Comparison of ENCODE assay signal across 8 cellular contexts in genomic region chr7:87151701-87152111, GRCh38. TPM values are rescaled to one million over a fixed set of nuclear protein-coding genes. Genes with fewer than 3 reads are reported as not detected.
DNase-seq lines count a peak whose midpoint lies in the region; ATAC-seq and TF ChIP-seq lines count a peak whose summit lies in the region.

No MANE protein-coding gene starts in this region.

- H3K27ac ChIP-seq in cardiac muscle cell (peak overlapping the region; percentile 98), iPS DF 6.9 (ENCODE audit: low read length) (no peak overlapping the region)

- POLR2A ChIA-PET in WTC11 (lab: Charles Lee) = interaction anchor here (0.6 to 2.1 kb wide), 13 partner anchors 11 to 524 kb away, joined by 3 to 24 read pairs (median 4); partner anchors contain the start of genes ELAPOR2 and TMEM243

- CTCF ChIA-PET in WTC11 (lab: Charles Lee) = interaction anchor here (0.8 to 1.4 kb wide), 5 partner anchors 68 to 1018 kb away, joined by 3 to 10 read pairs (median 4); partner anchors contain the start of genes ELAPOR2 and TMEM243

- no peaks in the 10 kb centered on the region for H3K9me3 Mint-ChIP-seq in WTC11
- no peaks in the 10 kb centered on the region for H3K9me3 Mint-ChIP-seq in stimulated activated naive CD8-positive, alpha-beta T cell treated with anti-CD3 and anti-CD28 coated beads, Interleukin-15, amount 100 ng/mL, for 72 hours

- peak overlapping the region; percentile 99 for H3K27ac Mint-ChIP-seq in WTC11
- H3K27ac Mint-ChIP-seq in stimulated activated naive CD8-positive, alpha-beta T cell treated with anti-CD3 and anti-CD28 coated beads, Interleukin-15, amount 100 ng/mL, for 72 hours = peak overlapping the region; percentile 95 to 99

- no peaks in the 10 kb centered on the region for H3K36me3 ChIP-seq in cardiac muscle cell
- no peaks in the 10 kb centered on the region for H3K36me3 ChIP-seq in iPS DF 6.9 (ENCODE audit: control insufficient read depth, insufficient read depth, low read length)

- peaks cover 44% of the 10 kb centered on the region for H3K4me1 Mint-ChIP-seq in WTC11
- peaks cover 29% of the 10 kb centered on the region for H3K4me1 Mint-ChIP-seq in stimulated activated naive CD8-positive, alpha-beta T cell treated with anti-CD3 and anti-CD28 coated beads, Interleukin-15, amount 100 ng/mL, for 72 hours

- intact Hi-C loops in left ventricle myocardium superior (cut with micrococcal nuclease) = no loop called here

- H3K4me1 ChIP-seq in cardiac muscle cell (ENCODE audit: low read depth) (peaks cover 31% of the 10 kb centered on the region), iPS DF 6.9 (ENCODE audit: control insufficient read depth, insufficient read depth, low read length) (no peaks in the 10 kb centered on the region)

- no CpG with 5 or more reads among the region's 13 CpGs for WGBS in iPS DF 6.9 (ENCODE audit: insufficient coverage, insufficient read length)

- H3K4me3 ChIP-seq in cardiac muscle cell = peak overlapping the region; percentile 84
- peak overlapping the region; percentile 90; the same call in 1 of the 2 replicates for H3K4me3 ChIP-seq in iPS DF 6.9 (ENCODE audit: low read length)

- H3K36me3 Mint-ChIP-seq in WTC11 = peaks cover 10% of the 10 kb centered on the region

- H3K27me3 Mint-ChIP-seq in WTC11 (ENCODE audit: low read depth) = no peaks in the 10 kb centered on the region
- no peaks in the 10 kb centered on the region for H3K27me3 Mint-ChIP-seq in stimulated activated naive CD8-positive, alpha-beta T cell treated with anti-CD3 and anti-CD28 coated beads, Interleukin-15, amount 100 ng/mL, for 72 hours

- no peak for ATAC-seq in left ventricle myocardium superior
- peak; percentile 0 for ATAC-seq in HG03097 (IDR thresholded peaks at IDR 0.05; ENCODE audit: low FRiP score, unreplicated experiment)
- peak; percentile 38 for ATAC-seq in WTC11
- peak; percentile 44 for ATAC-seq in stimulated activated naive CD8-positive, alpha-beta T cell treated with anti-CD3 and anti-CD28 coated beads, Interleukin-15, amount 100 ng/mL, for 72 hours

- peak overlapping the region; percentile 94 for H3K4me3 Mint-ChIP-seq in WTC11
- H3K4me3 Mint-ChIP-seq in stimulated activated naive CD8-positive, alpha-beta T cell treated with anti-CD3 and anti-CD28 coated beads, Interleukin-15, amount 100 ng/mL, for 72 hours = peak overlapping the region; percentile 79 to 84

- no peak for DNase-seq in cardiac muscle cell (ENCODE audit: low read depth in 1 of 2, low spot score in 1 of 2)
- no peak for DNase-seq in left ventricle myocardium superior
- DNase-seq in WTC11 (ENCODE audit: low spot score) = no peak
- DNase-seq in iPS DF 6.9 (ENCODE audit: low read depth, low spot score) = no peak
- no peak for DNase-seq in stimulated activated naive CD8-positive, alpha-beta T cell treated with anti-CD3 and anti-CD28 coated beads, Interleukin-15, amount 100 ng/mL, for 72 hours
- DNase-seq in HuH-7.5 (ENCODE audit: low spot score) = no peak
- DNase-seq in NCI-H2227 treated with DMSO at 0.1 percent for 48 hours (lab: John Stamatoyannopoulos, UW) = no peak

- TF ChIP-seq CTCF in cardiac muscle cell (IDR thresholded peaks at IDR 0.05; ENCODE audit: low read depth, low read length) = no peak
- no peak for TF ChIP-seq CTCF in WTC11 (IDR thresholded peaks at IDR 0.05)

- no peaks in the 10 kb centered on the region for H3K27me3 ChIP-seq in cardiac muscle cell
- no peaks in the 10 kb centered on the region for H3K27me3 ChIP-seq in iPS DF 6.9 (ENCODE audit: control insufficient read depth, insufficient read depth, low read length)

- H3K9me3 ChIP-seq in cardiac muscle cell (ENCODE audit: low read depth) (no peaks in the 10 kb centered on the region), iPS DF 6.9 (ENCODE audit: control insufficient read depth, insufficient read depth, low read length) (no peaks in the 10 kb centered on the region)

TF ChIP-seq in WTC11, 78 proteins besides CTCF, POLR2A, EP300 and RAD21:
- TF ChIP-seq, protein P1, sequence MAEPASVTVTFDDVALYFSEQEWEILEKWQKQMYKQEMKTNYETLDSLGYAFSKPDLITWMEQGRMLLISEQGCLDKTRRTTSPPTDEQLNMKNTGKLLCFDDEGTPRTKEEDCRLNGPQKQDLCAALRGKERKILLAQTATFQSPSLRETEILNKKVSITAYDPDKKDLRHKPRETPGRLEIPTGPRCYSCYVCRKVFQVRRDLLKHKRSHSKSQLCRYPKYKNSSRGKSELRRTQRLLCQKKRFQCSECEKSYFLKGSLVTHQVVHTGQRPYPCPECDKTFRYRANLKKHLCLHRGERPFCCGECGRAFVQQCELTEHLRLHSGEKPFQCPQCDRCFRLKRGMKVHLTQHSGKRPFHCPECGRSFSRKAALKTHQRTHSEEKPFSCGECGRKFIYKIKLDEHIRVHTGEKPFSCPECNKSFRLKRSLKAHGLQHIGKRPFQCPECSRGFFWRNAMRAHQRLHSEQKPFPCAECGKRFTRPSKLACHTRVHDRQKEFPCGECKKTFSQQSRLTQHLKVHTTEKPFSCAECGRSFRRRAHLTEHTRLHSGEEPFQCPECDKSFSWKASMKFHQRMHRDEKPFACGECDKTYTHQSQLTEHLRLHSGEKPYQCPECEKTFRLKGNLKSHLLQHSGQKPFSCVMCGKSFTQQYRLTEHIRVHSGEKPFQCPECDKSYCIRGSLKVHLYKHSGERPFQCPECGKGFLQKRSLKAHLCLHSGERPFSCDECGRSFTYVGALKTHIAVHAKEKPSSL (CRISPR knock-in tag; conservative IDR thresholded peaks at IDR 0.05) = no peak
- no peak for TF ChIP-seq CREB1 (CRISPR knock-in tag; IDR thresholded peaks at IDR 0.05)
- no peak for TF ChIP-seq ZNF263 (CRISPR knock-in tag; IDR thresholded peaks at IDR 0.05; ENCODE audit: low read depth)
- TF ChIP-seq, protein P2, sequence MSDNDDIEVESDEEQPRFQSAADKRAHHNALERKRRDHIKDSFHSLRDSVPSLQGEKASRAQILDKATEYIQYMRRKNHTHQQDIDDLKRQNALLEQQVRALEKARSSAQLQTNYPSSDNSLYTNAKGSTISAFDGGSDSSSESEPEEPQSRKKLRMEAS (CRISPR knock-in tag; IDR thresholded peaks at IDR 0.05) = no peak
- no peak for TF ChIP-seq ZNF671 (CRISPR knock-in tag; IDR thresholded peaks at IDR 0.05)
- no peak for TF ChIP-seq FOXK1 (CRISPR knock-in tag; IDR thresholded peaks at IDR 0.05)
- no peak for TF ChIP-seq RORB (CRISPR knock-in tag; IDR thresholded peaks at IDR 0.05)
- no peak for TF ChIP-seq HMGXB4 (CRISPR knock-in tag; IDR thresholded peaks at IDR 0.05)
- no peak for TF ChIP-seq ZBTB21 (CRISPR knock-in tag; IDR thresholded peaks at IDR 0.05; ENCODE audit: borderline replicate concordance)
- TF ChIP-seq ZNF416 (CRISPR knock-in tag; IDR thresholded peaks at IDR 0.05) = no peak

RNA-seq across cellular contexts. Expression of gene DMTF1, which starts 0.5 kb away (rescaled TPM):
- total RNA-seq in cardiac muscle cell (51.2 and 68.7 TPM in 2 replicates), left ventricle myocardium superior (24.4 TPM), WTC11 (2021) (79.3 to 87.9 TPM (median 86.8 TPM) in 3 replicates)
- polyA plus RNA-seq in cardiac muscle cell = 44.6 and 51.7 TPM in 2 replicates
